In the genomic region with DNA sequence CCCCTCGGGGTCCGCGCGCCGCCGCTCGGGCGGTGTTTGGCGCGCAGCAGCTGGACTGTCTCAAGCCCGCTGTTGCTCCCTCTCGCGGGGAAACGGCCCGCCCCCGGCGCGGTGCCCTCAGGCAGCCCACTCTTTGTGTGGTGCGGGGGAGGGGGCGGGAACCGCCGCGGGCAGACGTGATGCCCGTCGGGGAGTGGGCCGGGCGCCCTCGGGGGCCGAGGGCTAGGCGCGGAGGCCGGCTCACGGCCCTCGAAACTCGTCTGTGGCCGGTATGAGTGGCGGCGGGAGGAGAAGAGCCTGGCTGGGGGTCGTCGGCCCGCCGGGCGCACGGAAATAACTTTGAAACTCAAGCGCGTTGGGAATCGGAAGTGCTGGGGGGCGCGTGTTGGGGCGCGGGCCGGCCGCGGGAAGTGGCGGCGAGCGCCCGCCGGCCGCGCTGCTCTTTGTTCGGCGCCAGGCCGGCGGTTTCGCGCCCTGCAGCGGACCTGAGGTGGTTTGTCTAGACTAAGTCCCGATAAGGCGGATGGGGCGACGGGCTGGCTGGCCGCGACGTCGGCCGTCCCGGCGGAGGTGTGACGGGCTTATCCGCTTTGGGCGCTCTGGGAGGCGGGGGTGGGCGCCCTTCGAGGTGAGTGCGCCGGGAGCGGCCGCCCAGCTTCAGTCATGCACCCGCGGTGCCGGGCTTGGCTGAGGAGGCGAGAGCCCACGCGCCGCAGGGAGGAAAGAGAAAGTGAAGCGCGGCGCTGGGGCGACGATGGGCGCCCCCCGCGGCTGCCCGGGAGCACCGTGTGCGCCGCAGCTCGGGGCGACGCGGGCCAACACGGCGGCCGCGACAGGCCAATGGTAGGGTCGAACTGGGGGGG, we compare ENCODE assay signal across 1 cellular context.
TF ChIP-seq lines count a peak whose summit lies in the region.

No MANE protein-coding gene starts in this region.

TF ChIP-seq in HepG2, 621 proteins besides CTCF, POLR2A, EP300 and RAD21 (continued from another document and continues in another):
- TF ChIP-seq, protein P1, sequence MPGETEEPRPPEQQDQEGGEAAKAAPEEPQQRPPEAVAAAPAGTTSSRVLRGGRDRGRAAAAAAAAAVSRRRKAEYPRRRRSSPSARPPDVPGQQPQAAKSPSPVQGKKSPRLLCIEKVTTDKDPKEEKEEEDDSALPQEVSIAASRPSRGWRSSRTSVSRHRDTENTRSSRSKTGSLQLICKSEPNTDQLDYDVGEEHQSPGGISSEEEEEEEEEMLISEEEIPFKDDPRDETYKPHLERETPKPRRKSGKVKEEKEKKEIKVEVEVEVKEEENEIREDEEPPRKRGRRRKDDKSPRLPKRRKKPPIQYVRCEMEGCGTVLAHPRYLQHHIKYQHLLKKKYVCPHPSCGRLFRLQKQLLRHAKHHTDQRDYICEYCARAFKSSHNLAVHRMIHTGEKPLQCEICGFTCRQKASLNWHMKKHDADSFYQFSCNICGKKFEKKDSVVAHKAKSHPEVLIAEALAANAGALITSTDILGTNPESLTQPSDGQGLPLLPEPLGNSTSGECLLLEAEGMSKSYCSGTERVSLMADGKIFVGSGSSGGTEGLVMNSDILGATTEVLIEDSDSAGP (CRISPR knock-in tag; IDR thresholded peaks at IDR 0.05; ENCODE audit: borderline replicate concordance): peak; percentile 77
- no peak for TF ChIP-seq DPF2 (CRISPR knock-in tag; IDR thresholded peaks at IDR 0.05; ENCODE audit: borderline replicate concordance, low read depth)
- no peak for TF ChIP-seq ZNF616 (CRISPR knock-in tag; IDR thresholded peaks at IDR 0.05; ENCODE audit: low read depth)
- TF ChIP-seq GATA4 (IDR thresholded peaks at IDR 0.05; ENCODE audit: borderline replicate concordance, low read depth): no peak
- TF ChIP-seq ZNF354B (CRISPR knock-in tag; IDR thresholded peaks at IDR 0.05): no peak
- TF ChIP-seq, protein P2, sequence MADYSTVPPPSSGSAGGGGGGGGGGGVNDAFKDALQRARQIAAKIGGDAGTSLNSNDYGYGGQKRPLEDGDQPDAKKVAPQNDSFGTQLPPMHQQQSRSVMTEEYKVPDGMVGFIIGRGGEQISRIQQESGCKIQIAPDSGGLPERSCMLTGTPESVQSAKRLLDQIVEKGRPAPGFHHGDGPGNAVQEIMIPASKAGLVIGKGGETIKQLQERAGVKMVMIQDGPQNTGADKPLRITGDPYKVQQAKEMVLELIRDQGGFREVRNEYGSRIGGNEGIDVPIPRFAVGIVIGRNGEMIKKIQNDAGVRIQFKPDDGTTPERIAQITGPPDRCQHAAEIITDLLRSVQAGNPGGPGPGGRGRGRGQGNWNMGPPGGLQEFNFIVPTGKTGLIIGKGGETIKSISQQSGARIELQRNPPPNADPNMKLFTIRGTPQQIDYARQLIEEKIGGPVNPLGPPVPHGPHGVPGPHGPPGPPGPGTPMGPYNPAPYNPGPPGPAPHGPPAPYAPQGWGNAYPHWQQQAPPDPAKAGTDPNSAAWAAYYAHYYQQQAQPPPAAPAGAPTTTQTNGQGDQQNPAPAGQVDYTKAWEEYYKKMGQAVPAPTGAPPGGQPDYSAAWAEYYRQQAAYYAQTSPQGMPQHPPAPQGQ (CRISPR knock-in tag; IDR thresholded peaks at IDR 0.05; ENCODE audit: borderline replicate concordance): no peak
- TF ChIP-seq, protein P3, sequence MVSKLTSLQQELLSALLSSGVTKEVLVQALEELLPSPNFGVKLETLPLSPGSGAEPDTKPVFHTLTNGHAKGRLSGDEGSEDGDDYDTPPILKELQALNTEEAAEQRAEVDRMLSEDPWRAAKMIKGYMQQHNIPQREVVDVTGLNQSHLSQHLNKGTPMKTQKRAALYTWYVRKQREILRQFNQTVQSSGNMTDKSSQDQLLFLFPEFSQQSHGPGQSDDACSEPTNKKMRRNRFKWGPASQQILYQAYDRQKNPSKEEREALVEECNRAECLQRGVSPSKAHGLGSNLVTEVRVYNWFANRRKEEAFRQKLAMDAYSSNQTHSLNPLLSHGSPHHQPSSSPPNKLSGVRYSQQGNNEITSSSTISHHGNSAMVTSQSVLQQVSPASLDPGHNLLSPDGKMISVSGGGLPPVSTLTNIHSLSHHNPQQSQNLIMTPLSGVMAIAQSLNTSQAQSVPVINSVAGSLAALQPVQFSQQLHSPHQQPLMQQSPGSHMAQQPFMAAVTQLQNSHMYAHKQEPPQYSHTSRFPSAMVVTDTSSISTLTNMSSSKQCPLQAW (CRISPR knock-in tag; IDR thresholded peaks at IDR 0.05): no peak
- TF ChIP-seq ZNF841 (CRISPR knock-in tag; IDR thresholded peaks at IDR 0.05; ENCODE audit: borderline replicate concordance): peak; percentile 76; the same call in 1 of the 2 replicates
- TF ChIP-seq CBX2 (IDR thresholded peaks at IDR 0.05; ENCODE audit: low read depth, low read length): no peak
- TF ChIP-seq CBX2 (CRISPR knock-in tag; IDR thresholded peaks at IDR 0.05; ENCODE audit: low read depth): no peak
- TF ChIP-seq, protein P4, sequence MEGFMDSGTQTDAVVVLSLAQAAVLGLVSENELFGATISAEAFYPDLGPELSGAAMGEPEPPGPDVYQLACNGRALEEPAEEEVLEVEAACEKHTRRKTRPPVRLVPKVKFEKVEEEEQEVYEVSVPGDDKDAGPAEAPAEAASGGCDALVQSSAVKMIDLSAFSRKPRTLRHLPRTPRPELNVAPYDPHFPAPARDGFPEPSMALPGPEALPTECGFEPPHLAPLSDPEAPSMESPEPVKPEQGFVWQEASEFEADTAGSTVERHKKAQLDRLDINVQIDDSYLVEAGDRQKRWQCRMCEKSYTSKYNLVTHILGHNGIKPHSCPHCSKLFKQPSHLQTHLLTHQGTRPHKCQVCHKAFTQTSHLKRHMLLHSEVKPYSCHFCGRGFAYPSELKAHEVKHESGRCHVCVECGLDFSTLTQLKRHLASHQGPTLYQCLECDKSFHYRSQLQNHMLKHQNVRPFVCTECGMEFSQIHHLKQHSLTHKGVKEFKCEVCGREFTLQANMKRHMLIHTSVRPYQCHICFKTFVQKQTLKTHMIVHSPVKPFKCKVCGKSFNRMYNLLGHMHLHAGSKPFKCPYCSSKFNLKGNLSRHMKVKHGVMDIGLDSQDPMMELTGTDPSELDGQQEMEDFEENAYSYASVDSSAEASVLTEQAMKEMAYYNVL (CRISPR knock-in tag; IDR thresholded peaks at IDR 0.05; ENCODE audit: borderline replicate concordance): no peak
- no peak for TF ChIP-seq ZBTB7A (CRISPR knock-in tag; IDR thresholded peaks at IDR 0.05)
- TF ChIP-seq SP5 (CRISPR knock-in tag; IDR thresholded peaks at IDR 0.05; ENCODE audit: borderline replicate concordance, low read depth): no peak
- TF ChIP-seq, protein P5, sequence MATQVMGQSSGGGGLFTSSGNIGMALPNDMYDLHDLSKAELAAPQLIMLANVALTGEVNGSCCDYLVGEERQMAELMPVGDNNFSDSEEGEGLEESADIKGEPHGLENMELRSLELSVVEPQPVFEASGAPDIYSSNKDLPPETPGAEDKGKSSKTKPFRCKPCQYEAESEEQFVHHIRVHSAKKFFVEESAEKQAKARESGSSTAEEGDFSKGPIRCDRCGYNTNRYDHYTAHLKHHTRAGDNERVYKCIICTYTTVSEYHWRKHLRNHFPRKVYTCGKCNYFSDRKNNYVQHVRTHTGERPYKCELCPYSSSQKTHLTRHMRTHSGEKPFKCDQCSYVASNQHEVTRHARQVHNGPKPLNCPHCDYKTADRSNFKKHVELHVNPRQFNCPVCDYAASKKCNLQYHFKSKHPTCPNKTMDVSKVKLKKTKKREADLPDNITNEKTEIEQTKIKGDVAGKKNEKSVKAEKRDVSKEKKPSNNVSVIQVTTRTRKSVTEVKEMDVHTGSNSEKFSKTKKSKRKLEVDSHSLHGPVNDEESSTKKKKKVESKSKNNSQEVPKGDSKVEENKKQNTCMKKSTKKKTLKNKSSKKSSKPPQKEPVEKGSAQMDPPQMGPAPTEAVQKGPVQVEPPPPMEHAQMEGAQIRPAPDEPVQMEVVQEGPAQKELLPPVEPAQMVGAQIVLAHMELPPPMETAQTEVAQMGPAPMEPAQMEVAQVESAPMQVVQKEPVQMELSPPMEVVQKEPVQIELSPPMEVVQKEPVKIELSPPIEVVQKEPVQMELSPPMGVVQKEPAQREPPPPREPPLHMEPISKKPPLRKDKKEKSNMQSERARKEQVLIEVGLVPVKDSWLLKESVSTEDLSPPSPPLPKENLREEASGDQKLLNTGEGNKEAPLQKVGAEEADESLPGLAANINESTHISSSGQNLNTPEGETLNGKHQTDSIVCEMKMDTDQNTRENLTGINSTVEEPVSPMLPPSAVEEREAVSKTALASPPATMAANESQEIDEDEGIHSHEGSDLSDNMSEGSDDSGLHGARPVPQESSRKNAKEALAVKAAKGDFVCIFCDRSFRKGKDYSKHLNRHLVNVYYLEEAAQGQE (IDR thresholded peaks at IDR 0.05; ENCODE audit: borderline replicate concordance in 1 of 2, low read depth in 1 of 2, low read length in 2 of 2): no peak
- TF ChIP-seq, protein P6, sequence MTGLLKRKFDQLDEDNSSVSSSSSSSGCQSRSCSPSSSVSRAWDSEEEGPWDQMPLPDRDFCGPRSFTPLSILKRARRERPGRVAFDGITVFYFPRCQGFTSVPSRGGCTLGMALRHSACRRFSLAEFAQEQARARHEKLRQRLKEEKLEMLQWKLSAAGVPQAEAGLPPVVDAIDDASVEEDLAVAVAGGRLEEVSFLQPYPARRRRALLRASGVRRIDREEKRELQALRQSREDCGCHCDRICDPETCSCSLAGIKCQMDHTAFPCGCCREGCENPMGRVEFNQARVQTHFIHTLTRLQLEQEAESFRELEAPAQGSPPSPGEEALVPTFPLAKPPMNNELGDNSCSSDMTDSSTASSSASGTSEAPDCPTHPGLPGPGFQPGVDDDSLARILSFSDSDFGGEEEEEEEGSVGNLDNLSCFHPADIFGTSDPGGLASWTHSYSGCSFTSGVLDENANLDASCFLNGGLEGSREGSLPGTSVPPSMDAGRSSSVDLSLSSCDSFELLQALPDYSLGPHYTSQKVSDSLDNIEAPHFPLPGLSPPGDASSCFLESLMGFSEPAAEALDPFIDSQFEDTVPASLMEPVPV (CRISPR knock-in tag; IDR thresholded peaks at IDR 0.05): no peak
- 0 out of 2 replicates have a peak, but pooled peaks have one; percentile 4 for TF ChIP-seq RARA (CRISPR knock-in tag; IDR thresholded peaks at IDR 0.05)
- no peak for TF ChIP-seq PHF20 (CRISPR knock-in tag; IDR thresholded peaks at IDR 0.05)
- TF ChIP-seq, protein P7, sequence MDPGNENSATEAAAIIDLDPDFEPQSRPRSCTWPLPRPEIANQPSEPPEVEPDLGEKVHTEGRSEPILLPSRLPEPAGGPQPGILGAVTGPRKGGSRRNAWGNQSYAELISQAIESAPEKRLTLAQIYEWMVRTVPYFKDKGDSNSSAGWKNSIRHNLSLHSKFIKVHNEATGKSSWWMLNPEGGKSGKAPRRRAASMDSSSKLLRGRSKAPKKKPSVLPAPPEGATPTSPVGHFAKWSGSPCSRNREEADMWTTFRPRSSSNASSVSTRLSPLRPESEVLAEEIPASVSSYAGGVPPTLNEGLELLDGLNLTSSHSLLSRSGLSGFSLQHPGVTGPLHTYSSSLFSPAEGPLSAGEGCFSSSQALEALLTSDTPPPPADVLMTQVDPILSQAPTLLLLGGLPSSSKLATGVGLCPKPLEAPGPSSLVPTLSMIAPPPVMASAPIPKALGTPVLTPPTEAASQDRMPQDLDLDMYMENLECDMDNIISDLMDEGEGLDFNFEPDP (CRISPR knock-in tag; conservative IDR thresholded peaks at IDR 0.05): no peak
- TF ChIP-seq CHD2 (IDR thresholded peaks at IDR 0.05; ENCODE audit: low read depth, low read length): no peak
- TF ChIP-seq NAIF1 (CRISPR knock-in tag; IDR thresholded peaks at IDR 0.05; ENCODE audit: borderline replicate concordance): no peak
- TF ChIP-seq ZNF737 (CRISPR knock-in tag; IDR thresholded peaks at IDR 0.05; ENCODE audit: borderline replicate concordance): no peak
- TF ChIP-seq ZNF782 (CRISPR knock-in tag; IDR thresholded peaks at IDR 0.05; ENCODE audit: borderline replicate concordance): no peak
- TF ChIP-seq, protein P8, sequence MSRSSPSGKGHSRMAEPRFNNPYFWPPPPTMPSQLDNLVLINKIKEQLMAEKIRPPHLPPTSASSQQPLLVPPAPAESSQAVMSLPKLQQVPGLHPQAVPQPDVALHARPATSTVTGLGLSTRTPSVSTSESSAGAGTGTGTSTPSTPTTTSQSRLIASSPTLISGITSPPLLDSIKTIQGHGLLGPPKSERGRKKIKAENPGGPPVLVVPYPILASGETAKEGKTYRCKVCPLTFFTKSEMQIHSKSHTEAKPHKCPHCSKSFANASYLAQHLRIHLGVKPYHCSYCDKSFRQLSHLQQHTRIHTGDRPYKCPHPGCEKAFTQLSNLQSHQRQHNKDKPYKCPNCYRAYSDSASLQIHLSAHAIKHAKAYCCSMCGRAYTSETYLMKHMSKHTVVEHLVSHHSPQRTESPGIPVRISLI (CRISPR knock-in tag; IDR thresholded peaks at IDR 0.05; ENCODE audit: borderline replicate concordance): no peak
- TF ChIP-seq, protein P9, sequence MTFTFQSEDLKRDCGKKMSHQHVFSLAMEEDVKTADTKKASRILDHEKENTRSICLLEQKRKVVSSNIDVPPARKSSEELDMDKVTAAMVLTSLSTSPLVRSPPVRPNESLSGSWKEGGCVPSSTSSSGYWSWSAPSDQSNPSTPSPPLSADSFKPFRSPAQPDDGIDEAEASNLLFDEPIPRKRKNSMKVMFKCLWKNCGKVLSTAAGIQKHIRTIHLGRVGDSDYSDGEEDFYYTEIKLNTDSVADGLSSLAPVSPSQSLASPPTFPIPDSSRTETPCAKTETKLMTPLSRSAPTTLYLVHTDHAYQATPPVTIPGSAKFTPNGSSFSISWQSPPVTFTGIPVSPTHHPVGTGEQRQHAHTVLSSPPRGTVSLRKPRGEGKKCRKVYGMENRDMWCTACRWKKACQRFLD (CRISPR knock-in tag; IDR thresholded peaks at IDR 0.05; ENCODE audit: borderline replicate concordance): 0 out of 2 replicates have a peak, but pooled peaks have one; percentile 76
- no peak for TF ChIP-seq NFIB (CRISPR knock-in tag; IDR thresholded peaks at IDR 0.05; ENCODE audit: borderline replicate concordance)
